ENCODE assay signal across 1 cellular context in the genomic region with DNA sequence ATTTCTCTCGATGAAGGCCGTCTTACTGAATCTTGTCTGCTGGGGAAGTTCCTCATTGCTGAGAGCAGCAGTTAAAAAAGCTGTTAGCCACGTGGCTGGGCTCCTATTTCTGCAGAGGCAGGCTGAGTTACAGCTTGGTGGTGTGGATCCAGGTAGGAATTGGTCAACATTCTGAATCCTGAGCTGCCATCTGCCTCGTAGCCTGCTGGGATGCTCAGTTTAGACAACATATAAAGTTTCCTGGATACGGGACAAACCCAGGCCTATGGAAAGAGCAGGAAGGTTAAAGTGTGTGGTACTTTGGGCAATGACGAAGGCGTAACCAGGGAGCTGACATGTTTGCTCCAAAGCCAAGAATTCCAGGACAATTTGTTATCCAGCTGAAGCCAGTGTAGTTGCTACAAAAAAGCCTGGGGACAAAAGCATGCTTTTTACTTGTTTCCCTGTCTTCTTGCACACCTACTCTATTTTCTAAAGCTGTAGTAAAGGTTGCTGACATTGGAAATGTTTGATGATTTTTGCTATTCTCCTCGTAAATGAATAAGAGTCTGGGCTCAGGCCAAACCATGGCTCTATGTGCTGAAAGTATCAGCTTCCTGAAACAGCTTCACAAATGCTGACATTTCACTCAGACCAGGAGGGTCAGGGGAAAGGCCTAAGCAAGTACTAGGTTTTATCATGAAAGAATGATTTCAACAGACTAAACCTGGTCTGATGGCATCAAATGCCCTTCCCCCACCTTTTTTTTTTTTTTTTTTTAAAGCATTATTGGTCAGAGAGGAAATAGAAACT.
TF ChIP-seq lines count a peak whose summit lies in the region.

No MANE protein-coding gene starts in this region.

TF ChIP-seq in WTC11, 78 proteins besides CTCF, POLR2A, EP300 and RAD21 (continued from another document):
- TF ChIP-seq, protein P1, sequence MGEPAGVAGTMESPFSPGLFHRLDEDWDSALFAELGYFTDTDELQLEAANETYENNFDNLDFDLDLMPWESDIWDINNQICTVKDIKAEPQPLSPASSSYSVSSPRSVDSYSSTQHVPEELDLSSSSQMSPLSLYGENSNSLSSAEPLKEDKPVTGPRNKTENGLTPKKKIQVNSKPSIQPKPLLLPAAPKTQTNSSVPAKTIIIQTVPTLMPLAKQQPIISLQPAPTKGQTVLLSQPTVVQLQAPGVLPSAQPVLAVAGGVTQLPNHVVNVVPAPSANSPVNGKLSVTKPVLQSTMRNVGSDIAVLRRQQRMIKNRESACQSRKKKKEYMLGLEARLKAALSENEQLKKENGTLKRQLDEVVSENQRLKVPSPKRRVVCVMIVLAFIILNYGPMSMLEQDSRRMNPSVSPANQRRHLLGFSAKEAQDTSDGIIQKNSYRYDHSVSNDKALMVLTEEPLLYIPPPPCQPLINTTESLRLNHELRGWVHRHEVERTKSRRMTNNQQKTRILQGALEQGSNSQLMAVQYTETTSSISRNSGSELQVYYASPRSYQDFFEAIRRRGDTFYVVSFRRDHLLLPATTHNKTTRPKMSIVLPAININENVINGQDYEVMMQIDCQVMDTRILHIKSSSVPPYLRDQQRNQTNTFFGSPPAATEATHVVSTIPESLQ (CRISPR knock-in tag; IDR thresholded peaks at IDR 0.05): no peak
- TF ChIP-seq HMGA2 (CRISPR knock-in tag; IDR thresholded peaks at IDR 0.05): no peak
- TF ChIP-seq MYBL2 (CRISPR knock-in tag; IDR thresholded peaks at IDR 0.05): no peak
- TF ChIP-seq KAT7 (CRISPR knock-in tag; IDR thresholded peaks at IDR 0.05; ENCODE audit: borderline replicate concordance): no peak
- TF ChIP-seq ZNF219 (CRISPR knock-in tag; IDR thresholded peaks at IDR 0.05; ENCODE audit: borderline replicate concordance): no peak
- TF ChIP-seq JUN (CRISPR knock-in tag; IDR thresholded peaks at IDR 0.05): no peak
